In the genomic region with DNA sequence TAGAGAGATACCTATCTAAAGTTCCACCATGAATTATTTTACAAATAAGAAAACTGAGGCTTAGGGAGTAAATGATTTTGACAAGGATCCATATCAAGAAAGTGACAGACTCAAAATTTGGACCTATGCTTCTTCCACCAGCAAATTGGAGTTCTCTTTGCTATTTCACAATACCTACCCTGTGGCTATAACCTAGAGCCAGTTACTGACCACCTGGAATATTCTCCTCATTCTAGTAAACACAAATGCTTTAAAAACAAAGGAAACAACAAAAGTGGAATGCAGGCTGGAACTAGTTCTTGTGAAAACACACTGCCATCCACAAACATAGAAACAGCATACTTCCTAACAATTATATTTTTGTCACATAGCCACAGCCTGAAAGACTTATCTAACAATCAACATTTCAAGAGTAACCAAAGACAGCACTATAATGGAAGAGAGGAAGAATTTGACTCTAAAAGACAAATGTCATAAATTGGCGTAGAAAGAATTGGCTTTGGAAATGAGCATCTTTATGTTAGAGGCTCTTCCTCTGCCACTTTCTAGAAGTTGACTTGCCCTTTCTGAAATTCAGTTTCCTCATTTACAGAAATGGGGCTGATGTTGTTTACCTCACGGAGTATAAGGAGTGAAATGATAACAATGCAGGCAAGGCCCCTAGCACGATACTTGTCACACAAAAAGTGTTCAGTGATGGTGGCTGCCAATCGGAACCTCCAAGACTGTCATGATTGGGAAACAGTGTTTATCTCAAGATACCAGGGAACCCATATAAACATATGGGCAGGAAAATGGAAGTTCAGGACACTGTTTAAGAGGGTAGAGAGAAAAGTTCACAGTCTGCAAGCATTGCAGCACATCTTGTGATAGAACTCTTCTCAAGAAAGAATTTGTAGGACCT, we compare ENCODE assay signal across 1 cellular context.
TF ChIP-seq lines count a peak whose summit lies in the region.

No MANE protein-coding gene starts in this region.

TF ChIP-seq in K562, 482 proteins besides CTCF, POLR2A, EP300 and RAD21 (continues in another document):
- TF ChIP-seq, protein P1, sequence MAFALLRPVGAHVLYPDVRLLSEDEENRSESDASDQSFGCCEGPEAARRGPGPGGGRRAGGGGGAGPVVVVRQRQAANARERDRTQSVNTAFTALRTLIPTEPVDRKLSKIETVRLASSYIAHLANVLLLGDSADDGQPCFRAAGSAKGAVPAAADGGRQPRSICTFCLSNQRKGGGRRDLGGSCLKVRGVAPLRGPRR (CRISPR knock-in tag; IDR thresholded peaks at IDR 0.05): 0 out of 2 replicates have a peak, but pooled peaks have one; percentile 9
- TF ChIP-seq NR4A1 (CRISPR knock-in tag; IDR thresholded peaks at IDR 0.05) (no peak), NR4A1 (tag; IDR thresholded peaks at IDR 0.05) (0 out of 2 replicates have a peak, but pooled peaks have one; percentile 18), CBX5 (IDR thresholded peaks at IDR 0.05; ENCODE audit: borderline replicate concordance, low read depth) (no peak), RFX1 (IDR thresholded peaks at IDR 0.05) (peak; percentile 14; the same call in 1 of the 2 replicates), SAFB2 (IDR thresholded peaks at IDR 0.05; ENCODE audit: borderline replicate concordance, low read depth, low read length, severe bottlenecking) (no peak), FOXK2 (conservative IDR thresholded peaks at IDR 0.05 in 1 of 2, IDR thresholded peaks at IDR 0.05 in 1 of 2; ENCODE audit: low read depth in 2 of 2) (peak; percentile 55 to 64; a peak in 3 of 4 replicates), NEUROD1 (IDR thresholded peaks at IDR 0.05; ENCODE audit: borderline replicate concordance, low read depth, low read length, partially characterized antibody) (peak; percentile 38), ZNF408 (CRISPR knock-in tag; IDR thresholded peaks at IDR 0.05; ENCODE audit: low read depth) (no peak), ZNF311 (CRISPR knock-in tag; IDR thresholded peaks at IDR 0.05) (no peak), ZNF175 (CRISPR knock-in tag; IDR thresholded peaks at IDR 0.05; ENCODE audit: low read depth) (peak; percentile 85), U2AF2 (optimal IDR thresholded peaks at IDR 0.05; ENCODE audit: low read depth, low read length) (no peak), EHMT2 (IDR thresholded peaks at IDR 0.05) (0 out of 2 replicates have a peak, but pooled peaks have one; percentile 32), TEAD2 (tag; IDR thresholded peaks at IDR 0.05) (peak; percentile 50; the same call in 1 of the 2 replicates), BHLHE40 (IDR thresholded peaks at IDR 0.05; ENCODE audit: low read length) (peak; percentile 24; the same call in 1 of the 2 replicates), ZNF583 (CRISPR knock-in tag; IDR thresholded peaks at IDR 0.05) (peak; percentile 69; the same call in 1 of the 2 replicates), PRPF4 (IDR thresholded peaks at IDR 0.05; ENCODE audit: insufficient read depth, low read depth, low read length, poor library complexity, severe bottlenecking) (no peak), JUN (IDR thresholded peaks at IDR 0.05; ENCODE audit: borderline replicate concordance, low read depth, low read length) (no peak), JUN (CRISPR knock-in tag; IDR thresholded peaks at IDR 0.05; ENCODE audit: borderline replicate concordance) (no peak), LEF1 (IDR thresholded peaks at IDR 0.05) (0 out of 2 replicates have a peak, but pooled peaks have one; percentile 13), NCOR1 (IDR thresholded peaks at IDR 0.05) (peak; percentile 77), NCOA1 (IDR thresholded peaks at IDR 0.05; ENCODE audit: low read depth) (0 out of 2 replicates have a peak, but pooled peaks have one; percentile 25), ZNF121 (CRISPR knock-in tag; conservative IDR thresholded peaks at IDR 0.05) (no peak), ATF7 (IDR thresholded peaks at IDR 0.05) (no peak), ZNF3 (CRISPR knock-in tag; IDR thresholded peaks at IDR 0.05) (no peak), FOSL1 (tag; conservative IDR thresholded peaks at IDR 0.05) (no peak), FOXM1 (IDR thresholded peaks at IDR 0.05; ENCODE audit: low read depth) (0 out of 2 replicates have a peak, but pooled peaks have one; percentile 35), FOXM1 (CRISPR knock-in tag; IDR thresholded peaks at IDR 0.05; ENCODE audit: low read depth) (no peak), CHCHD3 (CRISPR knock-in tag; IDR thresholded peaks at IDR 0.05) (no peak), ZNF384 (IDR thresholded peaks at IDR 0.05; ENCODE audit: low read depth, low read length) (no peak), ZNF695 (CRISPR knock-in tag; IDR thresholded peaks at IDR 0.05) (no peak), ADNP (tag; IDR thresholded peaks at IDR 0.05) (no peak), KLF16 (IDR thresholded peaks at IDR 0.05) (peak; percentile 68; the same call in 1 of the 2 replicates), ZKSCAN8 (CRISPR knock-in tag; IDR thresholded peaks at IDR 0.05) (0 out of 2 replicates have a peak, but pooled peaks have one; percentile 44), CREB1 (IDR thresholded peaks at IDR 0.05) (peak; percentile 33; the same call in 1 of the 2 replicates), CREB1 (CRISPR knock-in tag; IDR thresholded peaks at IDR 0.05) (no peak), MYBL2 (IDR thresholded peaks at IDR 0.05; ENCODE audit: low read depth) (no peak), MYBL2 (CRISPR knock-in tag; IDR thresholded peaks at IDR 0.05; ENCODE audit: borderline replicate concordance) (no peak), ZFP30 (CRISPR knock-in tag; IDR thresholded peaks at IDR 0.05; ENCODE audit: borderline replicate concordance) (no peak), ARNT (IDR thresholded peaks at IDR 0.05) (0 out of 4 replicates have a peak, but pooled peaks of 1 of the 2 experiments have one; percentile 22), ZC3H11A (IDR thresholded peaks at IDR 0.05; ENCODE audit: low read depth, low read length) (no peak), FOXA3 (CRISPR knock-in tag; conservative IDR thresholded peaks at IDR 0.05 in 1 of 2, IDR thresholded peaks at IDR 0.05 in 1 of 2) (peak in 1 of 2 experiments; percentile 47; a peak in 1 of 4 replicates), KAT8 (IDR thresholded peaks at IDR 0.05; ENCODE audit: low read depth) (no peak; the same call in 1 of the 2 replicates)
- TF ChIP-seq, protein P2, sequence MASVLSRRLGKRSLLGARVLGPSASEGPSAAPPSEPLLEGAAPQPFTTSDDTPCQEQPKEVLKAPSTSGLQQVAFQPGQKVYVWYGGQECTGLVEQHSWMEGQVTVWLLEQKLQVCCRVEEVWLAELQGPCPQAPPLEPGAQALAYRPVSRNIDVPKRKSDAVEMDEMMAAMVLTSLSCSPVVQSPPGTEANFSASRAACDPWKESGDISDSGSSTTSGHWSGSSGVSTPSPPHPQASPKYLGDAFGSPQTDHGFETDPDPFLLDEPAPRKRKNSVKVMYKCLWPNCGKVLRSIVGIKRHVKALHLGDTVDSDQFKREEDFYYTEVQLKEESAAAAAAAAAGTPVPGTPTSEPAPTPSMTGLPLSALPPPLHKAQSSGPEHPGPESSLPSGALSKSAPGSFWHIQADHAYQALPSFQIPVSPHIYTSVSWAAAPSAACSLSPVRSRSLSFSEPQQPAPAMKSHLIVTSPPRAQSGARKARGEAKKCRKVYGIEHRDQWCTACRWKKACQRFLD (CRISPR knock-in tag; IDR thresholded peaks at IDR 0.05): peak; percentile 51; the same call in 1 of the 2 replicates
- TF ChIP-seq, protein P3, sequence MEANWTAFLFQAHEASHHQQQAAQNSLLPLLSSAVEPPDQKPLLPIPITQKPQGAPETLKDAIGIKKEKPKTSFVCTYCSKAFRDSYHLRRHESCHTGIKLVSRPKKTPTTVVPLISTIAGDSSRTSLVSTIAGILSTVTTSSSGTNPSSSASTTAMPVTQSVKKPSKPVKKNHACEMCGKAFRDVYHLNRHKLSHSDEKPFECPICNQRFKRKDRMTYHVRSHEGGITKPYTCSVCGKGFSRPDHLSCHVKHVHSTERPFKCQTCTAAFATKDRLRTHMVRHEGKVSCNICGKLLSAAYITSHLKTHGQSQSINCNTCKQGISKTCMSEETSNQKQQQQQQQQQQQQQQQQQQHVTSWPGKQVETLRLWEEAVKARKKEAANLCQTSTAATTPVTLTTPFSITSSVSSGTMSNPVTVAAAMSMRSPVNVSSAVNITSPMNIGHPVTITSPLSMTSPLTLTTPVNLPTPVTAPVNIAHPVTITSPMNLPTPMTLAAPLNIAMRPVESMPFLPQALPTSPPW (CRISPR knock-in tag; IDR thresholded peaks at IDR 0.05): peak; percentile 16; the same call in 1 of the 2 replicates
- TF ChIP-seq, protein P4, sequence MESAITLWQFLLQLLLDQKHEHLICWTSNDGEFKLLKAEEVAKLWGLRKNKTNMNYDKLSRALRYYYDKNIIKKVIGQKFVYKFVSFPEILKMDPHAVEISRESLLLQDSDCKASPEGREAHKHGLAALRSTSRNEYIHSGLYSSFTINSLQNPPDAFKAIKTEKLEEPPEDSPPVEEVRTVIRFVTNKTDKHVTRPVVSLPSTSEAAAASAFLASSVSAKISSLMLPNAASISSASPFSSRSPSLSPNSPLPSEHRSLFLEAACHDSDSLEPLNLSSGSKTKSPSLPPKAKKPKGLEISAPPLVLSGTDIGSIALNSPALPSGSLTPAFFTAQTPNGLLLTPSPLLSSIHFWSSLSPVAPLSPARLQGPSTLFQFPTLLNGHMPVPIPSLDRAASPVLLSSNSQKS (CRISPR knock-in tag; IDR thresholded peaks at IDR 0.05): no peak
- TF ChIP-seq, protein P5, sequence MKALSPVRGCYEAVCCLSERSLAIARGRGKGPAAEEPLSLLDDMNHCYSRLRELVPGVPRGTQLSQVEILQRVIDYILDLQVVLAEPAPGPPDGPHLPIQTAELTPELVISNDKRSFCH (CRISPR knock-in tag; IDR thresholded peaks at IDR 0.05): no peak
- TF ChIP-seq, protein P5 (tag; IDR thresholded peaks at IDR 0.05): no peak; the same call in 1 of the 2 replicates
- TF ChIP-seq, protein P6, sequence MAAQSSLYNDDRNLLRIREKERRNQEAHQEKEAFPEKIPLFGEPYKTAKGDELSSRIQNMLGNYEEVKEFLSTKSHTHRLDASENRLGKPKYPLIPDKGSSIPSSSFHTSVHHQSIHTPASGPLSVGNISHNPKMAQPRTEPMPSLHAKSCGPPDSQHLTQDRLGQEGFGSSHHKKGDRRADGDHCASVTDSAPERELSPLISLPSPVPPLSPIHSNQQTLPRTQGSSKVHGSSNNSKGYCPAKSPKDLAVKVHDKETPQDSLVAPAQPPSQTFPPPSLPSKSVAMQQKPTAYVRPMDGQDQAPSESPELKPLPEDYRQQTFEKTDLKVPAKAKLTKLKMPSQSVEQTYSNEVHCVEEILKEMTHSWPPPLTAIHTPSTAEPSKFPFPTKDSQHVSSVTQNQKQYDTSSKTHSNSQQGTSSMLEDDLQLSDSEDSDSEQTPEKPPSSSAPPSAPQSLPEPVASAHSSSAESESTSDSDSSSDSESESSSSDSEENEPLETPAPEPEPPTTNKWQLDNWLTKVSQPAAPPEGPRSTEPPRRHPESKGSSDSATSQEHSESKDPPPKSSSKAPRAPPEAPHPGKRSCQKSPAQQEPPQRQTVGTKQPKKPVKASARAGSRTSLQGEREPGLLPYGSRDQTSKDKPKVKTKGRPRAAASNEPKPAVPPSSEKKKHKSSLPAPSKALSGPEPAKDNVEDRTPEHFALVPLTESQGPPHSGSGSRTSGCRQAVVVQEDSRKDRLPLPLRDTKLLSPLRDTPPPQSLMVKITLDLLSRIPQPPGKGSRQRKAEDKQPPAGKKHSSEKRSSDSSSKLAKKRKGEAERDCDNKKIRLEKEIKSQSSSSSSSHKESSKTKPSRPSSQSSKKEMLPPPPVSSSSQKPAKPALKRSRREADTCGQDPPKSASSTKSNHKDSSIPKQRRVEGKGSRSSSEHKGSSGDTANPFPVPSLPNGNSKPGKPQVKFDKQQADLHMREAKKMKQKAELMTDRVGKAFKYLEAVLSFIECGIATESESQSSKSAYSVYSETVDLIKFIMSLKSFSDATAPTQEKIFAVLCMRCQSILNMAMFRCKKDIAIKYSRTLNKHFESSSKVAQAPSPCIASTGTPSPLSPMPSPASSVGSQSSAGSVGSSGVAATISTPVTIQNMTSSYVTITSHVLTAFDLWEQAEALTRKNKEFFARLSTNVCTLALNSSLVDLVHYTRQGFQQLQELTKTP (IDR thresholded peaks at IDR 0.05; ENCODE audit: low read depth in 1 of 2, partially characterized antibody in 2 of 2): no peak
- TF ChIP-seq, protein P7, sequence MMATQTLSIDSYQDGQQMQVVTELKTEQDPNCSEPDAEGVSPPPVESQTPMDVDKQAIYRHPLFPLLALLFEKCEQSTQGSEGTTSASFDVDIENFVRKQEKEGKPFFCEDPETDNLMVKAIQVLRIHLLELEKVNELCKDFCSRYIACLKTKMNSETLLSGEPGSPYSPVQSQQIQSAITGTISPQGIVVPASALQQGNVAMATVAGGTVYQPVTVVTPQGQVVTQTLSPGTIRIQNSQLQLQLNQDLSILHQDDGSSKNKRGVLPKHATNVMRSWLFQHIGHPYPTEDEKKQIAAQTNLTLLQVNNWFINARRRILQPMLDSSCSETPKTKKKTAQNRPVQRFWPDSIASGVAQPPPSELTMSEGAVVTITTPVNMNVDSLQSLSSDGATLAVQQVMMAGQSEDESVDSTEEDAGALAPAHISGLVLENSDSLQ (IDR thresholded peaks at IDR 0.05): peak; percentile 13; the same call in 1 of the 2 replicates
- TF ChIP-seq, protein P8, sequence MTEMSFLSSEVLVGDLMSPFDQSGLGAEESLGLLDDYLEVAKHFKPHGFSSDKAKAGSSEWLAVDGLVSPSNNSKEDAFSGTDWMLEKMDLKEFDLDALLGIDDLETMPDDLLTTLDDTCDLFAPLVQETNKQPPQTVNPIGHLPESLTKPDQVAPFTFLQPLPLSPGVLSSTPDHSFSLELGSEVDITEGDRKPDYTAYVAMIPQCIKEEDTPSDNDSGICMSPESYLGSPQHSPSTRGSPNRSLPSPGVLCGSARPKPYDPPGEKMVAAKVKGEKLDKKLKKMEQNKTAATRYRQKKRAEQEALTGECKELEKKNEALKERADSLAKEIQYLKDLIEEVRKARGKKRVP (CRISPR knock-in tag; IDR thresholded peaks at IDR 0.05): 0 out of 2 replicates have a peak, but pooled peaks have one; percentile 10
